In the genomic region with DNA sequence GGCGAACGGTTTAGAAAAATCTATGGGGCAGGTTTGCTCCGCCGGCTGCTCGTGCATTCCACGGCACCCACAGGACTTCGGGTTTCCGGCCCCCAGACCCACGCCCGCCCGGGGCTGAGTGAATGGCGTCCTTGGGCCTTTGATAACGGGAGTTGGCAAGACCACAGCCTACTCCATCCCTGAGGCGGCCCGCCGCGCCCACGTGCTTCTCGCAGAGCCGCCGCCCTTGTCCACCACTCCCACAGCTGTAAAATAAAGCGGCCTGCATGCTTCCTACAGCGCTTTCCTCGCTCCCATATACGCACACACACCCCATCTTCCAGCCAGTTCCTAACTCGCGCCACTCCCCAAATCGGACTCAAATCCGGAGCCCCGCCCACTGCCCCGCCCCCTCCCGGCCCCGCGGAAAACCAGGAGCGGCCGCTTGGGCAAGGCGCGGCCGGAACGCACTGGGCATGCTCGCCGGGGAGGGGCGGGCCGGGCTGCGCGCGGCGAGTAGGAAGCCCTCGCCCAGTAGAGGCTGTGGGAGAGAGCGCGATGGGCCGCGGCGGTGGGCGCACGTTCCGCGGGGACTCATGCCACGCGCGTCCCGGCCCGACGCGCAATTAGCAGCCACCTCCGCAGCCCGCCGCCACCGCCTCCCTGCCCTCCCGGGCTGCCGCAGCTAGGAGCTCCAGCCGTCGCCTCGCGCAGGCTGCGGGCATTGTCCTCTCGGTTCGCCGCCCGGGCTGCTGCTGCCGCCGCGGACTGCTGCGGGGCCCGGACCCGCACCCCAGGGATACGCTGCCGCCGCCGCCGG, we compare ENCODE assay signal across 8 cellular contexts. TPM values are rescaled to one million over a fixed set of nuclear protein-coding genes. Genes with fewer than 3 reads are reported as not detected.
DNase-seq lines count a peak whose midpoint lies in the region; ATAC-seq, FAIRE-seq and TF ChIP-seq lines count a peak whose summit lies in the region.

A gene (plus strand): TSS at position 513 of the 799 bp plus-strand sequence. CDS start 468 bp downstream, outside the sequence.

- peak within 1 kb of the TSS; percentile 96 for H3K27ac ChIP-seq in lower lobe of right lung

- H3K27me3 ChIP-seq in BE2C (peaks cover 18% of the 10 kb centered on the region), lower lobe of right lung (ENCODE audit: low read depth) (no peaks in the 10 kb centered on the region)

- intact Hi-C loops in activated CD8-positive, alpha-beta T cell treated with anti-CD3 and anti-CD28 coated beads for 36 hours (cut with micrococcal nuclease) = loop anchor here (5.0 to 10.0 kb wide), 4 partner anchors 120 to 603 kb away; no protein-coding TSS in a partner anchor
- intact Hi-C loops in lower lobe of right lung (cut with DNase I) = no loop called here

- peak; percentile 92 for DNase-seq in BE2C
- peak; percentile 74 for DNase-seq in GM19239 (ENCODE audit: insufficient read length, low spot score)
- peak; percentile 75 for DNase-seq in NCI-H748 treated with DMSO at 0.1 percent for 48 hours (lab: John Stamatoyannopoulos, UW)
- peak; percentile 97 for DNase-seq in activated CD8-positive, alpha-beta T cell treated with anti-CD3 and anti-CD28 coated beads for 36 hours
- DNase-seq in ecto neural progenitor cell (ENCODE audit: low spot score) = peak; percentile 97
- peak; percentile 98 for DNase-seq in lower lobe of right lung
- DNase-seq in stimulated activated CD4-positive, alpha-beta T cell treated with anti-CD3 and anti-CD28 coated beads, TNF-alpha, amount 100 ng/mL, for 1 hour (ENCODE audit: low read depth in 3 of 3, low spot score in 1 of 3) = peak; percentile 83 to 98 (median 90)

- peak; percentile 44 for FAIRE-seq in GM19239 (lab: Jason Lieb, UNC)

- H3K9me3 Mint-ChIP-seq in activated CD8-positive, alpha-beta T cell treated with anti-CD3 and anti-CD28 coated beads for 36 hours = no peaks in the 10 kb centered on the region

- no peaks in the 10 kb centered on the region for H3K27me3 Mint-ChIP-seq in activated CD8-positive, alpha-beta T cell treated with anti-CD3 and anti-CD28 coated beads for 36 hours

- peaks cover 35% of the 10 kb centered on the region for H3K4me1 Mint-ChIP-seq in activated CD8-positive, alpha-beta T cell treated with anti-CD3 and anti-CD28 coated beads for 36 hours (ENCODE audit: low read depth)

- H3K36me3 ChIP-seq in BE2C (no peaks in the 10 kb centered on the region), lower lobe of right lung (no peaks in the 10 kb centered on the region)

- H3K4me1 ChIP-seq in BE2C (no peaks in the 10 kb centered on the region), lower lobe of right lung (peaks cover 27% of the 10 kb centered on the region)

- peaks cover 28% of the 10 kb centered on the region for H3K36me3 Mint-ChIP-seq in activated CD8-positive, alpha-beta T cell treated with anti-CD3 and anti-CD28 coated beads for 36 hours (ENCODE audit: low read depth)

- TF ChIP-seq CTCF in BE2C (IDR thresholded peaks at IDR 0.05; ENCODE audit: low read depth, low read length) (no peak), lower lobe of right lung (IDR thresholded peaks at IDR 0.05) (no peak)
- no peak for TF ChIP-seq CTCF in activated CD8-positive, alpha-beta T cell treated with anti-CD3 and anti-CD28 coated beads for 36 hours (IDR thresholded peaks at IDR 0.05)

- ATAC-seq in HG03442 (IDR thresholded peaks at IDR 0.05; ENCODE audit: unreplicated experiment) (peak; percentile 42), lower lobe of right lung (peak; percentile 92 to 96)
- peak; percentile 66 for ATAC-seq in activated CD8-positive, alpha-beta T cell treated with anti-CD3 and anti-CD28 coated beads for 36 hours

- H3K4me3 ChIP-seq in BE2C (ENCODE audit: low read depth, low read length) = peak within 1 kb of the TSS; percentile 79
- peak within 1 kb of the TSS; percentile 89 for H3K4me3 ChIP-seq in lower lobe of right lung

- CTCF ChIA-PET in activated CD8-positive, alpha-beta T cell treated with anti-CD3 and anti-CD28 coated beads for 36 hours (lab: Charles Lee) = interaction anchor here (0.8 to 2.6 kb wide), 7 partner anchors 9 to 608 kb away, joined by 3 to 19 read pairs (median 5); no protein-coding TSS in a partner anchor

- H3K9me3 ChIP-seq in BE2C (peaks cover 4% of the 10 kb centered on the region; the same call in 1 of the 2 replicates), lower lobe of right lung (no peaks in the 10 kb centered on the region)

- POLR2A ChIA-PET in activated CD8-positive, alpha-beta T cell treated with anti-CD3 and anti-CD28 coated beads for 36 hours (lab: Charles Lee) = interaction anchor here (0.5 to 2.4 kb wide), 8 partner anchors 10 to 781 kb away, joined by 3 to 7 read pairs (median 4); no protein-coding TSS in a partner anchor

- peak within 1 kb of the TSS; percentile 98 for H3K4me3 Mint-ChIP-seq in activated CD8-positive, alpha-beta T cell treated with anti-CD3 and anti-CD28 coated beads for 36 hours

- H3K27ac Mint-ChIP-seq in activated CD8-positive, alpha-beta T cell treated with anti-CD3 and anti-CD28 coated beads for 36 hours = peak within 1 kb of the TSS; percentile 95

RNA-seq across cellular contexts. Expression of the gene that starts here (rescaled TPM):
- 0.28 TPM for polyA plus RNA-seq in BE2C (2012; ENCODE audit: insufficient read depth, insufficient read length, low read depth)
- 10 to 100 TPM; 14.4 to 15.3 TPM for total RNA-seq in activated CD8-positive, alpha-beta T cell treated with anti-CD3 and anti-CD28 coated beads for 36 hours
- 19.1 TPM for total RNA-seq in lower lobe of right lung

Comparison
In these comparisons a context has a peak if more than half of its experiments do, and no peak if none do; other contexts are left out.
1. Peak in every context shown above with its lines: DNase-seq, ATAC-seq, H3K4me3 ChIP-seq and H3K27ac ChIP-seq.
2. ATAC-seq: peak in every context shown above with its lines; median percentile 94 in lower lobe of right lung; 66 in activated CD8-positive, alpha-beta T cell treated with anti-CD3 and anti-CD28 coated beads for 36 hours; 42 in HG03442.